In the genomic region with DNA sequence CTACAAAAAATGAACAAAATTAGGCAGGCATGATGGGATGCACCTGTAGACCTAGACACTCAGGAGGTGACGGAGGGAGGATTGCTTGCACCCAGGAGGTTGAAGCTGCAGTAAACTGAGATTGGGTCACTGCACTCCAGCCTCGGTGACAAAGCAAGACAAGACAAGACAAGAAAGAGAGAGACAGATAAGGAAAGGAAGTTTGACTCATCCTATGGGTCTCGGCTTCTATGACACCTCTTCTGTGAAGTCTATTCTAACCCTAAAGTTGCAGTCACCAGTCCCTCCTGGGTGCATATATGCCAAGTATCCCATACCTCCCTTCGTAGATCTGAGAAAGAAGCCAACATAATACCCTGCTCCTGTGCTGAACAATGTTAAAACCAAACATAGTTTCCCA, we compare ENCODE assay signal across 28 cellular contexts.
"Had no signal": no experiment of that assay in that cellular context is flagged by ENCODE, and none has a peak within 500 bp of the region (broad histone marks: within the 10 kb centered on the region; RNA-seq: fewer than 3 reads in every experiment).

No MANE protein-coding gene starts in this region.

- H3K27ac ChIP-seq: parathyroid adenoma, psoas muscle, sigmoid colon, tibial nerve had no signal

- H3K36me3 Mint-ChIP-seq: mesothelial cell of epicardium, naive B cell had no signal

- H3K9me3 Mint-ChIP-seq: activated B cell treated with CpG ODN at 0.5 μM for 24 hours; activated T-helper 1 cell treated with anti-CD3 and anti-CD28 coated beads, Interleukin-12 subunit alpha, Interleukin-12 subunit beta, Interleukin-2, Interleukin-4 antibody, amounts not matched to agents 30 ng/mL and 10 ng/mL and 1 ng/mL, durations not matched to agents 14 hours and 24 hours and 36 hours; naive B cell; nephron progenitor cell had no signal

- H3K4me1 ChIP-seq: parathyroid adenoma, psoas muscle, sigmoid colon, tibial nerve had no signal

- H3K27me3 ChIP-seq: sigmoid colon, tibial nerve had no signal

- H3K27me3 Mint-ChIP-seq: activated B cell treated with CpG ODN at 0.5 μM for 24 hours, naive B cell, T-helper 17 cell had no signal

- H3K9ac ChIP-seq: parathyroid adenoma, SK-N-SH had no signal

- H3K4me2 ChIP-seq: SK-N-SH had no signal

- H3K79me2 ChIP-seq: parathyroid adenoma had no signal

- H3K4me3 ChIP-seq: psoas muscle, sigmoid colon, tibial nerve had no signal

- ATAC-seq: left colon, psoas muscle, T-helper 17 cell had no signal

- H3K27ac Mint-ChIP-seq: activated B cell treated with CpG ODN at 0.5 μM for 24 hours; activated T-helper 1 cell treated with anti-CD3 and anti-CD28 coated beads, Interleukin-12 subunit alpha, Interleukin-12 subunit beta, Interleukin-2, Interleukin-4 antibody, amounts not matched to agents 30 ng/mL and 10 ng/mL and 1 ng/mL, durations not matched to agents 14 hours and 24 hours and 36 hours; mesothelial cell of epicardium; nephron progenitor cell; T-helper 17 cell had no signal

- H3K9me3 ChIP-seq: psoas muscle, sigmoid colon, SK-N-SH, tibial nerve had no signal

- H3K4me3 Mint-ChIP-seq: activated B cell treated with CpG ODN at 0.5 μM for 24 hours; activated T-helper 1 cell treated with anti-CD3 and anti-CD28 coated beads, Interleukin-12 subunit alpha, Interleukin-12 subunit beta, Interleukin-2, Interleukin-4 antibody, amounts not matched to agents 30 ng/mL and 10 ng/mL and 1 ng/mL, durations not matched to agents 14 hours and 24 hours and 36 hours; mesothelial cell of epicardium; naive B cell; nephron progenitor cell; T-helper 17 cell had no signal

- DNase-seq: activated B cell treated with CpG ODN at 0.5 μM for 24 hours; activated gamma-delta T cell; activated naive CD4-positive, alpha-beta T cell treated with anti-CD3 and anti-CD28 coated beads, Interleukin-2, amount 50 U/mL, for 16 hours; activated T-cell treated with anti-CD3 and anti-CD28 coated beads for 4 hours; anterior cingulate cortex; dermis blood vessel endothelial cell; effector CD8-positive, alpha-beta T cell; head of caudate nucleus; hippocampal formation; kidney; left colon; naive B cell; nephron progenitor cell; nucleus accumbens; psoas muscle; sigmoid colon; SK-N-SH; small intestine; stimulated activated CD4-positive, alpha-beta T cell treated with anti-CD3 and anti-CD28 coated beads, Interleukin-1b, Interleukin-23, amount 100 ng/mL, for 48 hours; stimulated activated naive CD4-positive, alpha-beta T cell; T-helper 17 cell; T1000 had no signal

- FAIRE-seq: colon, endometrium, kidney, small intestine had no signal

- H3K36me3 ChIP-seq: sigmoid colon, tibial nerve had no signal

- H2AFZ ChIP-seq: parathyroid adenoma had no signal
